Comparison of ENCODE assay signal across 8 cellular contexts in genomic region chr6:96521625-96522468, GRCh38. TPM values are rescaled to one million over a fixed set of nuclear protein-coding genes. Genes with fewer than 3 reads are reported as not detected.
A peak's percentile ranks its signal among the peaks of the same experiment; 100 is the strongest.
DNase-seq lines count a peak whose midpoint lies in the region; TF ChIP-seq lines count a peak whose summit lies in the region.

UFL1 (plus strand) TSS chr6:96521806; CDS start chr6:96521874, 68 bp downstream.

- no peaks in the 10 kb centered on the region for H3K27me3 Mint-ChIP-seq in activated naive CD4-positive, alpha-beta T cell treated with anti-CD3 and anti-CD28 coated beads, Interleukin-2, amount 10 ng/mL, durations not matched to agents 7 days and 5 days

- peak within 1 kb of the TSS; percentile 100 for H3K27ac Mint-ChIP-seq in activated naive CD4-positive, alpha-beta T cell treated with anti-CD3 and anti-CD28 coated beads, Interleukin-2, amount 10 ng/mL, durations not matched to agents 7 days and 5 days

- H3K4me3 Mint-ChIP-seq in activated naive CD4-positive, alpha-beta T cell treated with anti-CD3 and anti-CD28 coated beads, Interleukin-2, amount 10 ng/mL, durations not matched to agents 7 days and 5 days = peak within 1 kb of the TSS; percentile 100

- peak within 1 kb of the TSS; percentile 79 for H3K4me3 ChIP-seq in HFF-Myc (replicated peaks; ENCODE audit: low read depth, low read length)

- CTCF ChIA-PET in activated naive CD4-positive, alpha-beta T cell treated with anti-CD3 and anti-CD28 coated beads, Interleukin-2, amount 10 ng/mL, durations not matched to agents 7 days and 5 days (lab: Charles Lee) = no interaction called here

- peak; percentile 96 for DNase-seq in GM03348 (ENCODE audit: low spot score)
- peak; percentile 67 for DNase-seq in HFF-Myc (ENCODE audit: extremely low read depth, low read depth)
- DNase-seq in NAMALWA (ENCODE audit: low spot score) = peak; percentile 95
- DNase-seq in SK-N-DZ (ENCODE audit: low spot score) = peak; percentile 94
- peak; percentile 94 for DNase-seq in activated naive CD4-positive, alpha-beta T cell treated with anti-CD3 and anti-CD28 coated beads, Interleukin-2, amount 10 ng/mL, durations not matched to agents 7 days and 5 days
- DNase-seq in germinal center (ENCODE audit: low spot score) = peak; percentile 82
- DNase-seq in non-pigmented ciliary epithelial cell (ENCODE audit: low read depth) = peak; percentile 68
- peak; percentile 95 for DNase-seq in superior temporal gyrus (ENCODE audit: extremely low spot score)

- H3K4me1 Mint-ChIP-seq in activated naive CD4-positive, alpha-beta T cell treated with anti-CD3 and anti-CD28 coated beads, Interleukin-2, amount 10 ng/mL, durations not matched to agents 7 days and 5 days = peaks cover 34% of the 10 kb centered on the region

- no peaks in the 10 kb centered on the region for H3K9me3 Mint-ChIP-seq in activated naive CD4-positive, alpha-beta T cell treated with anti-CD3 and anti-CD28 coated beads, Interleukin-2, amount 10 ng/mL, durations not matched to agents 7 days and 5 days

- no peak for TF ChIP-seq CTCF in HFF-Myc (IDR thresholded peaks at IDR 0.05; ENCODE audit: low read depth, low read length, missing control alignments)

- H3K36me3 Mint-ChIP-seq in activated naive CD4-positive, alpha-beta T cell treated with anti-CD3 and anti-CD28 coated beads, Interleukin-2, amount 10 ng/mL, durations not matched to agents 7 days and 5 days = peaks cover 12% of the 10 kb centered on the region

RNA-seq across cellular contexts. Expression of gene UFL1, which starts in this region (rescaled TPM):
- 11.0 and 12.1 TPM in 2 replicates for polyA plus RNA-seq in SK-N-DZ (2014; cell fraction: cytosol; rRNA removed)
- 20.0 and 23.6 TPM in 2 replicates for polyA plus RNA-seq in SK-N-DZ (2014; cell fraction: nucleus; rRNA removed)

Comparison
In these comparisons a context has a peak if more than half of its experiments do, and no peak if none do; other contexts are left out.
1. Peak in every context shown above with its lines: DNase-seq and H3K4me3 ChIP-seq.